ENCODE assay signal across 30 cellular contexts in the genomic region with DNA sequence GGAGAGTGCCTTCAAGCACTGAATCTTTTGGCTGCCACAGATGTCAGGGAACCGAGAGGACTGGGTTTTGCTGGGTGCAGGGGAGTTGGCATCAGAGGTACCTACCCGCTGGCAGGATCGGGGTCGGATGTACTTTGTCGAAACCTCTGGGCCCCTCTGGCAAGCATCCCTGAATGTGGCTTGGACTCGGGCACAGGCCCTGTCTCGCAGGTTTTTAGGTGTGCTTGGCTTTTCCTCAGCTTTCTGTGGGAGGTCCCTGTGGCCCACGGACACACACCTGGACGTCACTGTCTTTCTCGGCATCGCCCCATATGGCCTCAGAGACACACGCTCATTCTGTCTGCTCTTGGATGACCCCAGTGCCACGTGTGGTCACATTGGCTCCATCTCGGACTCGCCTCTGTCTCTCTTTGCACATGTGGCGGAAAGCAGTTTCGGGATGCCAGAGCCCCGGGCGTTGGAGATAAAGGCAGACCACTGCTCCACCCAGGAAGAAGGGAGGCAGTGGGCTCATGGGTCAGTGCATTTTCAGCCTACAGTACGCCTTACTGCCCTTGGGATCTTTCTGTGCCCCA.
"Had no signal": no experiment of that assay in that cellular context is flagged by ENCODE, and none has a peak within 500 bp of the region (broad histone marks: within the 10 kb centered on the region; RNA-seq: fewer than 3 reads in every experiment).

No MANE protein-coding gene starts in this region.

- H3K27me3 ChIP-seq: neural progenitor cell, neutrophil, ovary, right atrium auricular region, right lobe of liver, stomach, testis, thyroid gland, transverse colon, upper lobe of left lung had no signal

- H3K4me2 ChIP-seq: neural progenitor cell had no signal

- H3K27me3 Mint-ChIP-seq: naive B cell; progenitor cell of endocrine pancreas; stimulated activated naive B cell treated with anti-CD40 and anti-IgM and Interleukin-4, amounts not matched to agents 10 μg/mL and 1 μg/mL and 100 μg/mL, for 72 hours had no signal

- H2AFZ ChIP-seq: neural progenitor cell had no signal

- H3K4me3 ChIP-seq: lower lobe of right lung, neural progenitor cell, ovary, right atrium auricular region, right lobe of liver, skin epidermis, stomach, thyroid gland, transverse colon, upper lobe of left lung had no signal

- H3K27ac Mint-ChIP-seq: mesothelial cell of epicardium; naive B cell; natural killer cell; nephron progenitor cell; neural progenitor cell; progenitor cell of endocrine pancreas; stimulated activated naive B cell treated with anti-CD40 and anti-IgM and Interleukin-4, amounts not matched to agents 10 μg/mL and 1 μg/mL and 100 μg/mL, for 72 hours had no signal

- H3K4me1 ChIP-seq: lower lobe of right lung, neural progenitor cell, right atrium auricular region, right lobe of liver, stomach, testis, thyroid gland, transverse colon, upper lobe of left lung had no signal

- H3K9me3 ChIP-seq: lower lobe of right lung, neutrophil, right atrium auricular region, right lobe of liver, testis, thyroid gland, transverse colon had no signal

- FAIRE-seq: keratinocyte, urothelium cell line had no signal

- H3K4me3 Mint-ChIP-seq: mesothelial cell of epicardium; naive B cell; natural killer cell; nephron progenitor cell; neural progenitor cell; stimulated activated naive B cell treated with anti-CD40 and anti-IgM and Interleukin-4, amounts not matched to agents 10 μg/mL and 1 μg/mL and 100 μg/mL, for 72 hours had no signal

- DNase-seq: hippocampal formation; kidney glomerular epithelial cell; left cardiac atrium; lower lobe of right lung; mammary epithelial cell; mesenchymal stem cell; naive B cell; natural killer cell; nephron progenitor cell; occipital lobe; ovary; right lobe of liver; stimulated activated CD4-positive, alpha-beta T cell treated with anti-CD3 and anti-CD28 coated beads, Interleukin-12 subunit alpha, Interleukin-12 subunit beta, amount 100 ng/mL, for 4 hours; stimulated activated CD4-positive, alpha-beta T cell treated with anti-CD3 and anti-CD28 coated beads, Interleukin-15, amount 100 ng/mL, for 24 hours; stimulated activated naive B cell treated with anti-CD40 and anti-IgM and Interleukin-4, amounts not matched to agents 10 μg/mL and 1 μg/mL and 100 μg/mL, for 72 hours; stimulated activated naive CD8-positive, alpha-beta T cell treated with anti-CD3 and anti-CD28 coated beads, Interleukin-15, Interleukin-2, amounts not matched to agents 100 U/mL and 50 U/mL, for 24 hours; stomach; thyroid gland; transverse colon had no signal

- H3K36me3 ChIP-seq: lower lobe of right lung, neural progenitor cell, neutrophil, ovary, right atrium auricular region, right lobe of liver, stomach, thyroid gland, transverse colon, upper lobe of left lung had no signal

- H3K4me1 Mint-ChIP-seq: mesothelial cell of epicardium; natural killer cell; nephron progenitor cell; neural progenitor cell; stimulated activated naive B cell treated with anti-CD40 and anti-IgM and Interleukin-4, amounts not matched to agents 10 μg/mL and 1 μg/mL and 100 μg/mL, for 72 hours had no signal

- H3K27ac ChIP-seq: lower lobe of right lung, neural progenitor cell, neutrophil, ovary, right atrium auricular region, right lobe of liver, skin epidermis, stomach, testis, thyroid gland, transverse colon, upper lobe of left lung had no signal

- ATAC-seq: left cardiac atrium; left lobe of liver; natural killer cell; right lobe of liver; stimulated activated naive B cell treated with anti-CD40 and anti-IgM and Interleukin-4, amounts not matched to agents 10 μg/mL and 1 μg/mL and 100 μg/mL, for 72 hours; stimulated activated naive CD8-positive, alpha-beta T cell treated with anti-CD3 and anti-CD28 coated beads, Interleukin-15, Interleukin-2, amounts not matched to agents 100 U/mL and 50 U/mL, for 24 hours had no signal

- H3K9ac ChIP-seq: neural progenitor cell had no signal

- H3K36me3 Mint-ChIP-seq: stimulated activated naive B cell treated with anti-CD40 and anti-IgM and Interleukin-4, amounts not matched to agents 10 μg/mL and 1 μg/mL and 100 μg/mL, for 72 hours had no signal
